Comparison of ENCODE assay signal across 13 cellular contexts in the genomic region with DNA sequence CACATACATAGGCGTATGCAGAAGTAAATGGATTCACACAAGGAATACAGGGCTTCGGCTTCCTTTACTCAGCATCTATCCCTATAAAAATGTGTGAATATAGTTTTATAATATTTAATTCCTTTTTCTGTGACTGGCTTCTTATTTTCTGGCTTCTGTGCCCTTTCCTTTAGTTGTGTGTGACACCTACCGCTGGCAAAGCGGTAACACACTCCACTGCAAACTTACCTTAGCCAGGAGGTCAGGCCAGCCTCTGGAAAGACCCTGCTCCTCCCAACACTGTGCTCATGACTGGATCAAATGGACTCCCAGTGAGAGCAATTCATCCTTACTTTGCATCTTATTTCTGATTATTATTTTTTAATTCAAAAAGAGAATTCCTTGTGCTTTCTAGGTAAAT.
A peak's percentile ranks its signal among the peaks of the same experiment; 100 is the strongest.
DNase-seq lines count a peak whose midpoint lies in the region; ATAC-seq and TF ChIP-seq lines count a peak whose summit lies in the region.
"Had no signal": no experiment of that assay in that cellular context is flagged by ENCODE, and none has a peak within 500 bp of the region (broad histone marks: within the 10 kb centered on the region; RNA-seq: fewer than 3 reads in every experiment).

No MANE protein-coding gene starts in this region.

- no peaks in the 10 kb centered on the region for H3K9me3 Mint-ChIP-seq in progenitor cell of endocrine pancreas (ENCODE audit: low read depth)
- H3K9me3 Mint-ChIP-seq: activated T-cell treated with anti-CD3 and anti-CD28 coated beads, Interleukin-2, amount 50 U/mL, for 24 hours; stimulated activated effector memory CD8-positive, alpha-beta T cell treated with anti-CD3 and anti-CD28 coated beads, Interleukin-12 subunit alpha, Interleukin-12 subunit beta, amount 100 ng/mL, for 72 hours had no signal

- TF ChIP-seq CTCF in stomach (IDR thresholded peaks at IDR 0.05) (peak in 1 of 7 experiments; percentile 14), progenitor cell of endocrine pancreas (IDR thresholded peaks at IDR 0.05; ENCODE audit: unreplicated experiment) (no peak)

- ATAC-seq in GM19397 (IDR thresholded peaks at IDR 0.05; ENCODE audit: unreplicated experiment), result no peak

- no peak overlapping the region for H3K27ac Mint-ChIP-seq in progenitor cell of endocrine pancreas
- H3K27ac Mint-ChIP-seq: activated T-cell treated with anti-CD3 and anti-CD28 coated beads, Interleukin-2, amount 50 U/mL, for 24 hours; CD4-positive, alpha-beta memory T cell; stimulated activated effector memory CD8-positive, alpha-beta T cell treated with anti-CD3 and anti-CD28 coated beads, Interleukin-12 subunit alpha, Interleukin-12 subunit beta, amount 100 ng/mL, for 72 hours had no signal

- H3K4me1 ChIP-seq in iPS-18a (ENCODE audit: control insufficient read depth, low read depth, low read length) (peaks cover 61% of the 10 kb centered on the region), stomach (peaks cover 0 to 30% (median 2%) of the 10 kb centered on the region in 4 donors)

- H3K4me3 ChIP-seq in iPS-18a (ENCODE audit: low read length) (peak overlapping the region; percentile 58), stomach (peak overlapping the region; percentile 10 to 24 (median 22))

- 58 to 73% (median 68%) methylated on average over 4 of the region's 4 CpGs for WGBS in stomach, 5 donors

- no peaks in the 10 kb centered on the region for H3K27me3 ChIP-seq in iPS-18a (ENCODE audit: control insufficient read depth, insufficient read depth, low read length)
- no peaks in the 10 kb centered on the region for H3K27me3 ChIP-seq in stomach

- H3K36me3 ChIP-seq in iPS-18a (ENCODE audit: control insufficient read depth, low read depth, low read length) (peaks cover 7% of the 10 kb centered on the region), stomach (no peaks in the 10 kb centered on the region)

- no peak overlapping the region for H3K4me3 Mint-ChIP-seq in progenitor cell of endocrine pancreas (ENCODE audit: low read depth)
- H3K4me3 Mint-ChIP-seq: activated T-cell treated with anti-CD3 and anti-CD28 coated beads, Interleukin-2, amount 50 U/mL, for 24 hours; CD4-positive, alpha-beta memory T cell; stimulated activated effector memory CD8-positive, alpha-beta T cell treated with anti-CD3 and anti-CD28 coated beads, Interleukin-12 subunit alpha, Interleukin-12 subunit beta, amount 100 ng/mL, for 72 hours had no signal

- peak overlapping the region; percentile 86 for H3K27ac ChIP-seq in caudate nucleus (ENCODE audit: low read depth, low read length)
- peak overlapping the region; percentile 84 for H3K27ac ChIP-seq in iPS-18a (ENCODE audit: low read length)
- H3K27ac ChIP-seq in stomach, result peak overlapping the region in 4 of 5 donors; percentile 48 to 84 (median 80)
- H3K27ac ChIP-seq: KMS-11 had no signal

- DNase-seq in ELF-1 (ENCODE audit: low read depth, low spot score) (peak; percentile 44), caudate nucleus (lab: John Stamatoyannopoulos, UW) (peak in 2 of 61 donors; percentile 7 to 24), stomach (no peak), HPDE6-E6E7 (ENCODE audit: extremely low spot score) (no peak), progenitor cell of endocrine pancreas (ENCODE audit: low spot score, unreplicated experiment) (no peak), NCI-H187 treated with DMSO at 0.1 percent for 48 hours (lab: John Stamatoyannopoulos, UW) (no peak)
- DNase-seq: activated T-cell treated with anti-CD3 and anti-CD28 coated beads, Interleukin-2, amount 50 U/mL, for 24 hours; CD4-positive, alpha-beta memory T cell; stimulated activated CD4-positive, alpha-beta T cell treated with anti-CD3 and anti-CD28 coated beads, Interleukin-15, amount 100 ng/mL, for 24 hours had no signal

- H3K9ac ChIP-seq in iPS-18a (ENCODE audit: low read length), result peak overlapping the region; percentile 60
- H3K9ac ChIP-seq: KMS-11 had no signal

- no peaks in the 10 kb centered on the region for H3K36me3 Mint-ChIP-seq in progenitor cell of endocrine pancreas (ENCODE audit: insufficient read depth)
- H3K36me3 Mint-ChIP-seq: CD4-positive, alpha-beta memory T cell; stimulated activated effector memory CD8-positive, alpha-beta T cell treated with anti-CD3 and anti-CD28 coated beads, Interleukin-12 subunit alpha, Interleukin-12 subunit beta, amount 100 ng/mL, for 72 hours had no signal

- TF ChIP-seq POLR2A in stomach (IDR thresholded peaks at IDR 0.05), result no peak

- no peaks in the 10 kb centered on the region for H3K9me3 ChIP-seq in iPS-18a (ENCODE audit: control insufficient read depth, low read depth, low read length)
- H3K9me3 ChIP-seq in stomach, result no peaks in the 10 kb centered on the region

- TF ChIP-seq EP300 in stomach (IDR thresholded peaks at IDR 0.05), result no peak

- peaks cover 2% of the 10 kb centered on the region for H3K27me3 Mint-ChIP-seq in progenitor cell of endocrine pancreas

- H3K4me1 Mint-ChIP-seq in progenitor cell of endocrine pancreas (ENCODE audit: low read depth), result peaks cover 12% of the 10 kb centered on the region
- H3K4me1 Mint-ChIP-seq: CD4-positive, alpha-beta memory T cell; stimulated activated effector memory CD8-positive, alpha-beta T cell treated with anti-CD3 and anti-CD28 coated beads, Interleukin-12 subunit alpha, Interleukin-12 subunit beta, amount 100 ng/mL, for 72 hours had no signal

- intact Hi-C loops in stomach (cut with DNase I; ENCODE audit: low total_unique reads), result no loop called here
